In the genomic region with DNA sequence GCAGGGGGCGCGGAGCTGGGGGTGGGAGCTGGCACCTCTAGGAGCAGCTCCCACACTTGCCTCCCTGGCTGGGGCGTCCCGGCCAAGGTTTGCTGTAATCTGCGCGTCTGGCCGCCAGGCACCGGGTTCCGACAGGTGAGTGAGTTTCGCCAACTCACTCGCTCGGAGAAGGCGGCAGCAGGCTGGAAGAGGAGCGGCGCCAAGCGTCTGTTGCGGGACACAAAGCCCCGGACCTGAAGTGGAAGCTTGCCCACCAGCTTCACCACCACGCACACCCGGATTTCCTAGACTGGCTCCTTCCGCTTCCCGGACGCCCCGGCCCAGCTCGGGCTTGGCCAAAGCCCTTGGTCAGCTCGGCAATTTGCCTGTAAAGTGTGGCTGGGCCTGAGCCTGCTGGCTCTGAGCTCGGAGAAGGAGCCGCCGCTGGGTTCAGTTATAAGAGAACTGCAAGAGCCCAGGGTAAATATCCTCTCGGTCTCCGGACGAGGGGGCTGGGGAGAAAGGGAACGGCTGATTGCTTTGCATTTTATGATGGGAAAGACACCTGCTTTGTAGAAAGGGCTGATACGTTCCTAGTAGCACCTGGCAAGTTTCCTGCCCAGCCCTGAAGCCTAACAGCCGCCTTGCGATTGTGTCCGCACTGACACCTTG, we compare ENCODE assay signal across 8 cellular contexts. TPM values are rescaled to one million over a fixed set of nuclear protein-coding genes. Genes with fewer than 3 reads are reported as not detected.
DNase-seq lines count a peak whose midpoint lies in the region; ATAC-seq lines count a peak whose summit lies in the region.

No MANE protein-coding gene starts in this region.

- no peaks in the 10 kb centered on the region for H3K36me3 Mint-ChIP-seq in activated naive CD4-positive, alpha-beta T cell treated with anti-CD3 and anti-CD28 coated beads, Interleukin-2, amount 10 ng/mL, durations not matched to agents 7 days and 5 days
- H3K36me3 Mint-ChIP-seq in activated naive CD4-positive, alpha-beta T cell treated with anti-CD3 and anti-CD28 coated beads, Interleukin-2, amount 50 U/mL, for 72 hours: peaks cover 6% of the 10 kb centered on the region in 2 donors

- peaks cover 16% of the 10 kb centered on the region for H3K4me1 Mint-ChIP-seq in activated naive CD4-positive, alpha-beta T cell treated with anti-CD3 and anti-CD28 coated beads, Interleukin-2, amount 10 ng/mL, durations not matched to agents 7 days and 5 days

- H3K27me3 ChIP-seq in right cardiac atrium (ENCODE audit: control insufficient read depth, insufficient read depth): no peaks in the 10 kb centered on the region
- H3K27me3 ChIP-seq in rectal smooth muscle tissue (ENCODE audit: control insufficient read depth, insufficient read depth, low read length): no peaks in the 10 kb centered on the region

- H3K27ac ChIP-seq in right cardiac atrium (ENCODE audit: low read length) (peak overlapping the region; percentile 11), rectal smooth muscle tissue (ENCODE audit: low read depth, low read length) (peak overlapping the region; percentile 40)

- H3K4me1 ChIP-seq in right cardiac atrium (ENCODE audit: control insufficient read depth, insufficient read depth, low read length) (no peaks in the 10 kb centered on the region), rectal smooth muscle tissue (ENCODE audit: control insufficient read depth, insufficient read depth, low read length) (peaks cover 2% of the 10 kb centered on the region)

- intact Hi-C loops in right cardiac atrium (cut with DNase I): loop anchor here in 1 of 4 donors (2.0 to 10.0 kb wide), 2 partner anchors 54 to 190 kb away; no protein-coding TSS in a partner anchor

- no peaks in the 10 kb centered on the region for H3K9me3 Mint-ChIP-seq in activated naive CD4-positive, alpha-beta T cell treated with anti-CD3 and anti-CD28 coated beads, Interleukin-2, amount 10 ng/mL, durations not matched to agents 7 days and 5 days
- H3K9me3 Mint-ChIP-seq in activated naive CD4-positive, alpha-beta T cell treated with anti-CD3 and anti-CD28 coated beads, Interleukin-2, amount 50 U/mL, for 72 hours: no peaks in the 10 kb centered on the region

- ATAC-seq in activated naive CD4-positive, alpha-beta T cell treated with anti-CD3 and anti-CD28 coated beads, Interleukin-2, amount 50 U/mL, for 72 hours: peak; percentile 52 to 65
- ATAC-seq in right cardiac atrium (peak; percentile 91 to 92), GM18520 (IDR thresholded peaks at IDR 0.05; ENCODE audit: unreplicated experiment) (no peak), HG03521 (IDR thresholded peaks at IDR 0.05; ENCODE audit: unreplicated experiment) (no peak), HG02870 (IDR thresholded peaks at IDR 0.05; ENCODE audit: unreplicated experiment) (no peak)

- H3K36me3 ChIP-seq in rectal smooth muscle tissue (ENCODE audit: control insufficient read depth, insufficient read depth, low read length): no peaks in the 10 kb centered on the region

- H3K9ac ChIP-seq in rectal smooth muscle tissue (ENCODE audit: low read length): peak overlapping the region; percentile 40

- H3K4me3 Mint-ChIP-seq in activated naive CD4-positive, alpha-beta T cell treated with anti-CD3 and anti-CD28 coated beads, Interleukin-2, amount 10 ng/mL, durations not matched to agents 7 days and 5 days: peak overlapping the region; percentile 58

- peak overlapping the region; percentile 55 for H3K4me3 ChIP-seq in right cardiac atrium (ENCODE audit: low read length)
- peak overlapping the region; percentile 86 for H3K4me3 ChIP-seq in rectal smooth muscle tissue (ENCODE audit: low read length)

- peaks cover 59% of the 10 kb centered on the region for H3K27me3 Mint-ChIP-seq in activated naive CD4-positive, alpha-beta T cell treated with anti-CD3 and anti-CD28 coated beads, Interleukin-2, amount 10 ng/mL, durations not matched to agents 7 days and 5 days

- no peak overlapping the region for H3K27ac Mint-ChIP-seq in activated naive CD4-positive, alpha-beta T cell treated with anti-CD3 and anti-CD28 coated beads, Interleukin-2, amount 10 ng/mL, durations not matched to agents 7 days and 5 days
- H3K27ac Mint-ChIP-seq in activated naive CD4-positive, alpha-beta T cell treated with anti-CD3 and anti-CD28 coated beads, Interleukin-2, amount 50 U/mL, for 72 hours: no peak overlapping the region

- CTCF ChIA-PET in activated naive CD4-positive, alpha-beta T cell treated with anti-CD3 and anti-CD28 coated beads, Interleukin-2, amount 10 ng/mL, durations not matched to agents 7 days and 5 days (lab: Charles Lee): interaction anchor here (0.6 to 1.6 kb wide), 4 partner anchors 9 to 1832 kb away, joined by 3 to 5 read pairs (median 4); no protein-coding TSS in a partner anchor

- 3% methylated on average over 37 of the region's 37 CpGs for WGBS in right cardiac atrium

- DNase-seq in activated naive CD4-positive, alpha-beta T cell treated with anti-CD3 and anti-CD28 coated beads, Interleukin-2, amount 10 ng/mL, durations not matched to agents 7 days and 5 days: peak; percentile 30
- DNase-seq in activated naive CD4-positive, alpha-beta T cell (lab: John Stamatoyannopoulos, UW): no peak
- DNase-seq in activated naive CD4-positive, alpha-beta T cell treated with anti-CD3 and anti-CD28 coated beads, Interleukin-2, amount 50 U/mL, for 72 hours (ENCODE audit: low spot score in 2 of 2): peak in 1 of 2 donors; percentile 28
- peak; percentile 80 to 92 (median 90) for DNase-seq in right cardiac atrium

- no peaks in the 10 kb centered on the region for H3K9me3 ChIP-seq in right cardiac atrium (ENCODE audit: control insufficient read depth, low read length)

RNA-seq across cellular contexts. Expression of a gene that starts 0.5 kb away (rescaled TPM):
- under 1 TPM; 0.25 to 0.59 TPM for total RNA-seq in activated naive CD4-positive, alpha-beta T cell treated with anti-CD3 and anti-CD28 coated beads, Interleukin-2, amount 50 U/mL, for 72 hours
- 1 to 10 TPM; 4.0 to 5.2 (median 4.4) TPM for total RNA-seq in right cardiac atrium
- 2.5 TPM for polyA plus RNA-seq in right cardiac atrium

Comparison
In these comparisons a context has a peak if more than half of its experiments do, and no peak if none do; other contexts are left out.
1. DNase-seq: peak in activated naive CD4-positive, alpha-beta T cell treated with anti-CD3 and anti-CD28 coated beads, Interleukin-2, amount 10 ng/mL, durations not matched to agents 7 days and 5 days (single experiment) and right cardiac atrium (3 of 3); none in activated naive CD4-positive, alpha-beta T cell (0 of 4).
2. ATAC-seq: peak in activated naive CD4-positive, alpha-beta T cell treated with anti-CD3 and anti-CD28 coated beads, Interleukin-2, amount 50 U/mL, for 72 hours (2 of 2) and right cardiac atrium (2 of 2); none in GM18520 (single experiment), HG03521 (single experiment) and HG02870 (single experiment).